Comparison of ENCODE assay signal across 20 cellular contexts in the genomic region with DNA sequence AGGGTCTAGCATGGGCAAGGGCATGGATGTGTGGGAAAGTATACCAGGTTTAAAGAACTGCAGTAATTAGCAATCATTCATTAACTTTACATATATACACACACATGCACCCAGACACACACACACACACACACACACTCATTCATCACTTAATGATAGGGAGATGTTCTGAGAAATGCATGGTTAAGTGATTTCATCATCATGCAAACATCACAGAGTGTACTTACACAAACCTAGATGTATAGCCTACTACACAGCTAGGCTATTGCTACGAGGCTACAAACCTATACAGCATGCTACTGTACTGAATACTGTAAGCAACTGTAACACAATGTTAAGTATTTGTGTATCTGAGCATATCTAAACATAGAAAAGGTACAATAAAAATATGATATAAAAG.
DNase-seq lines count a peak whose midpoint lies in the region; ATAC-seq and TF ChIP-seq lines count a peak whose summit lies in the region.
"Had no signal": no experiment of that assay in that cellular context is flagged by ENCODE, and none has a peak within 500 bp of the region (broad histone marks: within the 10 kb centered on the region; RNA-seq: fewer than 3 reads in every experiment).

No MANE protein-coding gene starts in this region.

- no peak for TF ChIP-seq CTCF in 22Rv1 (IDR thresholded peaks at IDR 0.05)

- H3K4me1 ChIP-seq in SJSA1 (replicated peaks) = peaks cover 73% of the 10 kb centered on the region
- peaks cover 8% of the 10 kb centered on the region for H3K4me1 ChIP-seq in mesenchymal stem cell (ENCODE audit: control insufficient read depth, insufficient read depth, low read depth, low read length)

- H3K36me3 ChIP-seq in SJSA1 = no peaks in the 10 kb centered on the region
- no peaks in the 10 kb centered on the region for H3K36me3 ChIP-seq in mesenchymal stem cell (ENCODE audit: control insufficient read depth in 1 of 2, insufficient read depth in 2 of 2, low read depth in 1 of 2, low read length in 2 of 2)
- H3K36me3 ChIP-seq: BLaER1, SJCRH30 had no signal

- no peak overlapping the region for H2BK12ac ChIP-seq in mesenchymal stem cell (ENCODE audit: low read length in 2 of 2)

- no peak overlapping the region for H3K4me2 ChIP-seq in mesenchymal stem cell (ENCODE audit: low read length, poor library complexity, severe bottlenecking)
- H3K4me2 ChIP-seq: BLaER1, GM23338 had no signal

- no peak overlapping the region for H3K14ac ChIP-seq in mesenchymal stem cell (ENCODE audit: low read length in 2 of 2)

- no peak overlapping the region for H4K91ac ChIP-seq in mesenchymal stem cell (ENCODE audit: low read length)

- no peak overlapping the region for H3K23ac ChIP-seq in mesenchymal stem cell (ENCODE audit: low read length in 2 of 2)

- no peak overlapping the region for H2BK5ac ChIP-seq in mesenchymal stem cell (ENCODE audit: low read depth, low read length, poor library complexity, severe bottlenecking)

- H3K4ac ChIP-seq in mesenchymal stem cell (ENCODE audit: low read depth in 1 of 2, low read length in 2 of 2) = no peak overlapping the region

- H2AK5ac ChIP-seq in mesenchymal stem cell (ENCODE audit: low read length, severe bottlenecking) = no peak overlapping the region

- no peaks in the 10 kb centered on the region for H3K9me3 ChIP-seq in SJSA1 (replicated peaks)
- H3K9me3 ChIP-seq in mesenchymal stem cell (ENCODE audit: control insufficient read depth, low read length) = no peaks in the 10 kb centered on the region
- H3K9me3 ChIP-seq: A549, BLaER1, SJCRH30 had no signal

- WGBS in mesenchymal stem cell = no CpG with 5 or more reads among the region's 1 CpG

- no peak overlapping the region for H2BK15ac ChIP-seq in mesenchymal stem cell (ENCODE audit: low read depth, poor library complexity, severe bottlenecking)

- H2AFZ ChIP-seq in mesenchymal stem cell (ENCODE audit: low read depth, low read length) = no peak overlapping the region
- H2AFZ ChIP-seq: GM23338, PC-9 had no signal

- ATAC-seq in GM19324 (IDR thresholded peaks at IDR 0.05; ENCODE audit: low FRiP score, unreplicated experiment) = no peak
- ATAC-seq in GM21825 (IDR thresholded peaks at IDR 0.05; ENCODE audit: unreplicated experiment) = no peak
- ATAC-seq: A549, GM23338 had no signal

- no peak overlapping the region for H3K18ac ChIP-seq in mesenchymal stem cell (ENCODE audit: low read depth in 1 of 2, low read length in 2 of 2)

- no peak overlapping the region for H4K8ac ChIP-seq in mesenchymal stem cell (ENCODE audit: low read length)

- H3K4me3 ChIP-seq in SJSA1 = no peak overlapping the region
- no peak overlapping the region for H3K4me3 ChIP-seq in mesenchymal stem cell (ENCODE audit: insufficient read depth in 1 of 2, low read depth in 1 of 2, low read length in 2 of 2)
- H3K4me3 ChIP-seq: A549, BLaER1, GM23338, PC-9, SJCRH30 had no signal

- H3K27ac ChIP-seq in 22Rv1 (0 out of 2 replicates have a peak overlapping the region, but pooled peaks have one; percentile 9), SJSA1 (peak overlapping the region; percentile 13; the same call in 1 of the 2 replicates), mesenchymal stem cell (ENCODE audit: low read length, poor library complexity, severe bottlenecking) (no peak overlapping the region)
- H3K27ac ChIP-seq: BLaER1, PC-9, RWPE1, SJCRH30 had no signal

- DNase-seq in HCEC 1CT = peak; percentile 36
- no peak for DNase-seq in SJSA1 (ENCODE audit: low read depth in 1 of 2, low spot score in 2 of 2)
- peak; percentile 34 for DNase-seq in mesenchymal stem cell
- DNase-seq in NCI-H526 (lab: John Stamatoyannopoulos, UW) = no peak
- DNase-seq: Calu3; CD4-positive, alpha-beta memory T cell; DMS53; KG1; NCI-H187; NCI-H2107; NCI-H524; PC-9 had no signal

- peak overlapping the region; percentile 16 for H3K9ac ChIP-seq in mesenchymal stem cell (ENCODE audit: low read length)
- H3K9ac ChIP-seq: BLaER1 had no signal

- H2BK120ac ChIP-seq in mesenchymal stem cell (ENCODE audit: low read depth, low read length) = no peak overlapping the region

- H3K79me1 ChIP-seq in mesenchymal stem cell (replicated peaks; ENCODE audit: low read length, poor library complexity, severe bottlenecking) = no peaks in the 10 kb centered on the region

- H3K27me3 ChIP-seq in SJSA1 (replicated peaks) (no peaks in the 10 kb centered on the region), mesenchymal stem cell (ENCODE audit: control insufficient read depth in 1 of 2, insufficient read depth in 1 of 2, low read length in 2 of 2) (no peaks in the 10 kb centered on the region)
- H3K27me3 ChIP-seq: BLaER1, SJCRH30 had no signal

Comparison
In these comparisons a context has a peak if more than half of its experiments do, and no peak if none do; other contexts are left out.
1. DNase-seq: peak in HCEC 1CT (single experiment) and mesenchymal stem cell (single experiment); none in SJSA1 (0 of 2) and NCI-H526 (0 of 2).